ENCODE assay signal across 10 cellular contexts in the genomic region with DNA sequence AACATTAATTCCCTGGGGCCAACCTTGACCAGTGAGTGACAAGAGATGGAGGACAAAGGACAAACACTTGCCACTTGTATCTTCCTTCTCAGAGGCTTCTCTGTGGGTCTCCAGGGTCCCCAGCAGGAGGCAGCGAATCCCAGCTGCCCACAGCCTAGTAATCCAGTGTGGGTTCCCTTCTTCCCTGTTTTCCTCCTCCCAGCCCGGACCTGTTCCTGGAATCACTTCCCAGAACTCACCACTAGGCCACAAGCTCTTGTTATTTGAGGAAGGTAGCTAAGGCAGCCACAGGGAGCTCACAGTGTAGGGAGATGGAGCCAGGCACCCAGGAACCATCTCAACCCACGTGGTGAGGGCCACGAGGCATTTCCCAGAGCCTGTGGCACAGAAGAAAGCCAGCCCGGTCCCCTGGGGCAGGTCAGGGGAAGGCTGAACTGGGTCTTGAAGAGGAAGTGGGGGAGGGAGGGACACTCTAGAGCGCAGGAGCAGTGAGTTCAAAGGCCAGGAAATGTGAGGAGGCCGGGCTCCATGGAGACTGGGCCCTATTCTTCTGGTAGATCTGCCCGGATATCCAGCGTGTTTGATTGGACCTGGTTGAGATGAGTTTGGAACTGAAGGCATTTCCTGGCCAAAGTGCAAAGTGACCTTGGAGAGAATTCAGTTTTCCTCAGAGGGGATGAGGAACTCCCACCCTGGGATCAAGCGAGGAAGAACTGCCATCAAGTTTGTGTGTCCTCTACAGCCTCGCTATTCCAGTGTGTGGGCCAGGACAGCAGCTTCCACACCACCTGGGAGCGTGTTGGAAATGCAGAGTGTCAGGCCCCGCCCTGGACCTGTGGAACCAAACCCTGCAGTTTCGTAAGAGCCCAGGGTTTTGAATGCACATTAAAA. TPM values are rescaled to one million over a fixed set of nuclear protein-coding genes. Genes with fewer than 3 reads are reported as not detected.
DNase-seq lines count a peak whose midpoint lies in the region; ATAC-seq lines count a peak whose summit lies in the region.
"Had no signal": no experiment of that assay in that cellular context is flagged by ENCODE, and none has a peak within 500 bp of the region (broad histone marks: within the 10 kb centered on the region; RNA-seq: fewer than 3 reads in every experiment).

No MANE protein-coding gene starts in this region.

- H3K9me3 Mint-ChIP-seq in stimulated activated memory B cell treated with anti-CD40 and anti-IgM and Interleukin-4, amounts not matched to agents 10 μg/mL and 1 μg/mL and 100 μg/mL, for 72 hours, result peaks cover 2% of the 10 kb centered on the region

- peaks cover 16% of the 10 kb centered on the region for H3K4me1 Mint-ChIP-seq in stimulated activated memory B cell treated with anti-CD40 and anti-IgM and Interleukin-4, amounts not matched to agents 10 μg/mL and 1 μg/mL and 100 μg/mL, for 72 hours

- ATAC-seq in esophagus mucosa (peak; percentile 39), GM19463 (IDR thresholded peaks at IDR 0.05; ENCODE audit: unreplicated experiment) (no peak)
- ATAC-seq in stimulated activated memory B cell treated with anti-CD40 and anti-IgM and Interleukin-4, amounts not matched to agents 10 μg/mL and 1 μg/mL and 100 μg/mL, for 72 hours, result peak; percentile 84

- peak overlapping the region; percentile 70 for H3K27ac Mint-ChIP-seq in stimulated activated memory B cell treated with anti-CD40 and anti-IgM and Interleukin-4, amounts not matched to agents 10 μg/mL and 1 μg/mL and 100 μg/mL, for 72 hours

- peaks cover 2% of the 10 kb centered on the region for H3K36me3 Mint-ChIP-seq in stimulated activated memory B cell treated with anti-CD40 and anti-IgM and Interleukin-4, amounts not matched to agents 10 μg/mL and 1 μg/mL and 100 μg/mL, for 72 hours
- H3K36me3 Mint-ChIP-seq: IgD-negative memory B cell had no signal

- H3K27me3 Mint-ChIP-seq in stimulated activated memory B cell treated with anti-CD40 and anti-IgM and Interleukin-4, amounts not matched to agents 10 μg/mL and 1 μg/mL and 100 μg/mL, for 72 hours, result peaks cover under 1% of the 10 kb centered on the region
- H3K27me3 Mint-ChIP-seq: IgD-negative memory B cell had no signal

- peak overlapping the region; percentile 26 for H3K4me3 Mint-ChIP-seq in stimulated activated memory B cell treated with anti-CD40 and anti-IgM and Interleukin-4, amounts not matched to agents 10 μg/mL and 1 μg/mL and 100 μg/mL, for 72 hours

- peak; percentile 5 for DNase-seq in activated CD4-positive, alpha-beta T cell treated with anti-CD3 and anti-CD28 coated beads for 1 hour
- DNase-seq in activated CD4-positive, alpha-beta T cell treated with anti-CD3 and anti-CD28 coated beads for 48 hours, result no peak
- DNase-seq in SKM-1 treated with dmso at 0.1 percent for 144 hours (lab: John Stamatoyannopoulos, UW; ENCODE audit: unreplicated experiment), result peak; percentile 74
- no peak for DNase-seq in NAMALWA (ENCODE audit: low spot score)
- no peak for DNase-seq in NCI-H345 (lab: John Stamatoyannopoulos, UW)
- DNase-seq: activated gamma-delta T cell had no signal

RNA-seq across cellular contexts. Expression of a gene that starts 20.3 kb away (rescaled TPM):
- 11.4 TPM for total RNA-seq in esophagus mucosa

RNA-seq across cellular contexts. Expression of a gene that starts 36.1 kb away (rescaled TPM):
- 8.7 TPM for total RNA-seq in esophagus mucosa

Comparison
In these comparisons a context has a peak if more than half of its experiments do, and no peak if none do; other contexts are left out.
1. DNase-seq: peak in activated CD4-positive, alpha-beta T cell treated with anti-CD3 and anti-CD28 coated beads for 1 hour (single experiment) and SKM-1 treated with dmso at 0.1 percent for 144 hours (single experiment); none in activated CD4-positive, alpha-beta T cell treated with anti-CD3 and anti-CD28 coated beads for 48 hours (single experiment), NAMALWA (single experiment) and NCI-H345 (single experiment).